ENCODE assay signal across 22 cellular contexts in genomic region chr13:97568850-97569249, GRCh38.
A peak's percentile ranks its signal among the peaks of the same experiment; 100 is the strongest.
DNase-seq lines count a peak whose midpoint lies in the region; ATAC-seq and TF ChIP-seq lines count a peak whose summit lies in the region.
"Had no signal": no experiment of that assay in that cellular context is flagged by ENCODE, and none has a peak within 500 bp of the region (broad histone marks: within the 10 kb centered on the region; RNA-seq: fewer than 3 reads in every experiment).

No MANE protein-coding gene starts in this region.

- H3K4me3 Mint-ChIP-seq in activated naive CD8-positive, alpha-beta T cell treated with anti-CD3 and anti-CD28 coated beads, Interleukin-2, amount 50 U/mL, for 24 hours, result no peak overlapping the region
- H3K4me3 Mint-ChIP-seq: CD4-positive, CD25-positive, alpha-beta regulatory T cell; T-helper 17 cell had no signal

- H3K9me3 Mint-ChIP-seq in activated naive CD8-positive, alpha-beta T cell treated with anti-CD3 and anti-CD28 coated beads, Interleukin-2, amount 50 U/mL, for 24 hours, result no peaks in the 10 kb centered on the region

- H3K27ac Mint-ChIP-seq in activated naive CD8-positive, alpha-beta T cell treated with anti-CD3 and anti-CD28 coated beads, Interleukin-2, amount 50 U/mL, for 24 hours, result no peak overlapping the region
- H3K27ac Mint-ChIP-seq: T-helper 17 cell had no signal

- H3K27ac ChIP-seq in body of pancreas (peak overlapping the region in 2 of 4 donors; percentile 44 to 62), prostate gland (no peak overlapping the region)
- H3K27ac ChIP-seq: ovary, tibial artery had no signal

- peaks cover 7% of the 10 kb centered on the region for H3K4me1 ChIP-seq in body of pancreas
- H3K4me1 ChIP-seq in prostate gland (replicated peaks), result no peaks in the 10 kb centered on the region

- peaks cover 17% of the 10 kb centered on the region for H3K27me3 Mint-ChIP-seq in activated naive CD8-positive, alpha-beta T cell treated with anti-CD3 and anti-CD28 coated beads, Interleukin-2, amount 50 U/mL, for 24 hours

- no peaks in the 10 kb centered on the region for H3K4me1 Mint-ChIP-seq in activated naive CD8-positive, alpha-beta T cell treated with anti-CD3 and anti-CD28 coated beads, Interleukin-2, amount 50 U/mL, for 24 hours
- H3K4me1 Mint-ChIP-seq: CD4-positive, CD25-positive, alpha-beta regulatory T cell had no signal

- H3K27me3 ChIP-seq in body of pancreas (no peaks in the 10 kb centered on the region), prostate gland (replicated peaks; ENCODE audit: insufficient read depth) (no peaks in the 10 kb centered on the region)
- H3K27me3 ChIP-seq: ovary, tibial artery had no signal

- H3K4me3 ChIP-seq in body of pancreas (no peak overlapping the region), retinal pigment epithelial cell (ENCODE audit: low read length) (no peak overlapping the region), prostate gland (no peak overlapping the region)
- H3K4me3 ChIP-seq: ovary, spleen, tibial artery had no signal

- ATAC-seq in body of pancreas, result peak; percentile 88
- ATAC-seq in activated naive CD8-positive, alpha-beta T cell treated with anti-CD3 and anti-CD28 coated beads, Interleukin-2, amount 50 U/mL, for 24 hours, result no peak
- ATAC-seq in HG03159 (IDR thresholded peaks at IDR 0.05; ENCODE audit: unreplicated experiment), result no peak
- ATAC-seq: T-helper 17 cell had no signal

- intact Hi-C loops in body of pancreas (cut with DNase I), result no loop called here
- intact Hi-C loops in prostate gland (cut with DNase I), result no loop called here

- TF ChIP-seq POLR2A in body of pancreas (IDR thresholded peaks at IDR 0.05), result no peak
- no peak for TF ChIP-seq POLR2A in prostate gland (IDR thresholded peaks at IDR 0.05)

- H3K36me3 Mint-ChIP-seq in activated naive CD8-positive, alpha-beta T cell treated with anti-CD3 and anti-CD28 coated beads, Interleukin-2, amount 50 U/mL, for 24 hours (ENCODE audit: low read depth), result no peaks in the 10 kb centered on the region
- H3K36me3 Mint-ChIP-seq: CD4-positive, CD25-positive, alpha-beta regulatory T cell had no signal

- TF ChIP-seq CTCF in body of pancreas (IDR thresholded peaks at IDR 0.05) (no peak), retinal pigment epithelial cell (conservative IDR thresholded peaks at IDR 0.05; ENCODE audit: low read depth, low read length) (no peak), prostate gland (IDR thresholded peaks at IDR 0.05) (no peak)

- WGBS in body of pancreas, 2 donors, result 30 to 50% methylated on average over 1 of the region's 1 CpG
- 58% methylated on average over 1 of the region's 1 CpG for WGBS in prostate gland

- H3K9me3 ChIP-seq in body of pancreas (no peaks in the 10 kb centered on the region), prostate gland (no peaks in the 10 kb centered on the region)
- H3K9me3 ChIP-seq: ovary, spleen, tibial artery had no signal

- DNase-seq in HT-29 (ENCODE audit: low spot score), result peak; percentile 77
- DNase-seq in body of pancreas, result peak; percentile 50 to 65 (median 58)
- DNase-seq in kidney tubule cell (ENCODE audit: low spot score), result peak; percentile 71
- peak; percentile 60 for DNase-seq in retinal pigment epithelial cell (ENCODE audit: low read depth)
- no peak for DNase-seq in activated naive CD8-positive, alpha-beta T cell treated with anti-CD3 and anti-CD28 coated beads, Interleukin-2, amount 50 U/mL, for 24 hours
- DNase-seq in prostate gland (ENCODE audit: low spot score), result no peak
- DNase-seq: activated CD4-positive, CD25-positive, alpha-beta regulatory T cell; activated effector memory CD4-positive, alpha-beta T cell treated with Interleukin-2 at 50 U/mL for 16 hours; amygdala; CD4-positive, CD25-positive, alpha-beta regulatory T cell; DND-41; erythroblast; glutamatergic neuron; KBM-7; kidney; NCI-H2171 treated with DMSO at 0.1 percent for 48 hours; ovary; SHP77; spleen; T-helper 17 cell; tibial artery had no signal

- H3K36me3 ChIP-seq in body of pancreas (replicated peaks in 1 of 2; ENCODE audit: insufficient read depth in 1 of 2, low read depth in 2 of 2) (no peaks in the 10 kb centered on the region), prostate gland (no peaks in the 10 kb centered on the region)
- H3K36me3 ChIP-seq: ovary, spleen, tibial artery had no signal

Comparison
In these comparisons a context has a peak if more than half of its experiments do, and no peak if none do; other contexts are left out.
1. DNase-seq: peak in HT-29 (single experiment), body of pancreas (4 of 4), kidney tubule cell (single experiment) and retinal pigment epithelial cell (single experiment); none in activated naive CD8-positive, alpha-beta T cell treated with anti-CD3 and anti-CD28 coated beads, Interleukin-2, amount 50 U/mL, for 24 hours (single experiment) and prostate gland (single experiment).